In the genomic region with DNA sequence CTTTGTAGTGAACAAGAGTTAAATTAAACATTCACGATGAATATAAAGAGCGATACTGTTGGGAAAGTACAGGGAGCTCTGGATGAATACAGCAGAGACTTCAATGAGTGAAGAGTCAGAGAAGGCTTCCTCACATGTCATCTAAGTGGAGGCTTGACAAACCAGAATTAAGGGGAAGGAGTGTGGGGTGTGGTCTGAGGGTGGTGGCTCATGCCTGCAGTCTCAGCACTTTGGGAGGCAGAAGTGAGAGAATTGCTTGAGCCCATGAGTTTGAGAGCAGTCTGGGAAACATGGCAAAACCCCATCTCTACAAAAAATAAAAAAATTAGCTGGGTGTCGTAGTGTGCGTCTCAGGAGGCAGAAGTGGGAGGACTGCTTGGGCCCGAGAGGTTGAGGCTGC, we compare ENCODE assay signal across 11 cellular contexts. TPM values are rescaled to one million over a fixed set of nuclear protein-coding genes. Genes with fewer than 3 reads are reported as not detected.
DNase-seq lines count a peak whose midpoint lies in the region; ATAC-seq and TF ChIP-seq lines count a peak whose summit lies in the region.
"Had no signal": no experiment of that assay in that cellular context is flagged by ENCODE, and none has a peak within 500 bp of the region (broad histone marks: within the 10 kb centered on the region; RNA-seq: fewer than 3 reads in every experiment).

No MANE protein-coding gene starts in this region.

- peak overlapping the region in 1 of 2 experiments; percentile 39 for H2BK12ac ChIP-seq in mesenchymal stem cell (ENCODE audit: low read length in 2 of 2)

- H3K4me1 ChIP-seq in mesenchymal stem cell (ENCODE audit: control insufficient read depth, insufficient read depth, low read depth, low read length) (peaks cover 1% of the 10 kb centered on the region), upper lobe of right lung (peaks cover 15% of the 10 kb centered on the region), Karpas-422 (ENCODE audit: low read length) (peaks cover 13% of the 10 kb centered on the region)

- no peak overlapping the region for H3K27ac ChIP-seq in mesenchymal stem cell (ENCODE audit: low read length, poor library complexity, severe bottlenecking)
- H3K27ac ChIP-seq in upper lobe of right lung = no peak overlapping the region
- H3K27ac ChIP-seq in Karpas-422 (ENCODE audit: low read length) = no peak overlapping the region

- 78% methylated on average over 5 of the region's 5 CpGs for WGBS in mesenchymal stem cell

- H3K4me3 ChIP-seq in mesenchymal stem cell (ENCODE audit: insufficient read depth in 1 of 2, low read depth in 1 of 2, low read length in 2 of 2) (no peak overlapping the region), upper lobe of right lung (no peak overlapping the region), Karpas-422 (ENCODE audit: low read length) (no peak overlapping the region)

- H3K36me3 Mint-ChIP-seq in natural killer cell = no peaks in the 10 kb centered on the region
- peaks cover 6% of the 10 kb centered on the region for H3K36me3 Mint-ChIP-seq in natural killer cell treated with Interleukin-12 subunit alpha and Interleukin-12 subunit beta and Interleukin-15 and Interleukin-18, amount 100 ng/mL, for 72 hours
- peaks cover 30% of the 10 kb centered on the region for H3K36me3 Mint-ChIP-seq in activated naive CD8-positive, alpha-beta T cell treated with anti-CD3 and anti-CD28 coated beads, Interleukin-2, amount 50 U/mL, for 24 hours (ENCODE audit: low read depth)

- H4K20me1 ChIP-seq in Karpas-422 (ENCODE audit: insufficient read depth, low read depth, low read length) = 0 out of 2 replicates have a peak, but pooled peaks cover 3% of the 10 kb centered on the region

- no peak overlapping the region for H3K23ac ChIP-seq in mesenchymal stem cell (ENCODE audit: low read length in 2 of 2)

- H4K91ac ChIP-seq in mesenchymal stem cell (ENCODE audit: low read length) = no peak overlapping the region

- no peak overlapping the region for H2AK5ac ChIP-seq in mesenchymal stem cell (ENCODE audit: low read length, severe bottlenecking)

- H3K4ac ChIP-seq in mesenchymal stem cell (ENCODE audit: low read depth in 1 of 2, low read length in 2 of 2) = no peak overlapping the region

- H3K9me3 Mint-ChIP-seq in natural killer cell = no peaks in the 10 kb centered on the region
- no peaks in the 10 kb centered on the region for H3K9me3 Mint-ChIP-seq in natural killer cell treated with Interleukin-12 subunit alpha and Interleukin-12 subunit beta and Interleukin-15 and Interleukin-18, amount 100 ng/mL, for 72 hours
- no peaks in the 10 kb centered on the region for H3K9me3 Mint-ChIP-seq in activated naive CD8-positive, alpha-beta T cell treated with anti-CD3 and anti-CD28 coated beads, Interleukin-2, amount 50 U/mL, for 24 hours

- H2BK15ac ChIP-seq in mesenchymal stem cell (ENCODE audit: low read depth, poor library complexity, severe bottlenecking) = no peak overlapping the region

- no peak overlapping the region for H3K4me2 ChIP-seq in mesenchymal stem cell (ENCODE audit: low read length, poor library complexity, severe bottlenecking)
- no peak overlapping the region for H3K4me2 ChIP-seq in Karpas-422 (ENCODE audit: low read depth, low read length, poor library complexity, severe bottlenecking)

- peaks cover 36 to 55% of the 10 kb centered on the region in 2 experiments for H3K36me3 ChIP-seq in mesenchymal stem cell (ENCODE audit: control insufficient read depth in 1 of 2, insufficient read depth in 2 of 2, low read depth in 1 of 2, low read length in 2 of 2)
- peaks cover 55% of the 10 kb centered on the region for H3K36me3 ChIP-seq in upper lobe of right lung
- H3K36me3 ChIP-seq in Karpas-422 (ENCODE audit: insufficient read depth, low read length) = peaks cover 30% of the 10 kb centered on the region; the same call in 1 of the 2 replicates

- no peak overlapping the region for H4K8ac ChIP-seq in mesenchymal stem cell (ENCODE audit: low read length)

- H3K9me3 ChIP-seq in mesenchymal stem cell (ENCODE audit: control insufficient read depth, low read length) (no peaks in the 10 kb centered on the region), upper lobe of right lung (no peaks in the 10 kb centered on the region), Karpas-422 (ENCODE audit: low read length) (no peaks in the 10 kb centered on the region)

- peaks cover 62% of the 10 kb centered on the region for H3K79me2 ChIP-seq in Karpas-422 (ENCODE audit: low read length)

- H3K27ac Mint-ChIP-seq in natural killer cell = peak overlapping the region in 1 of 2 donors; percentile 79
- peak overlapping the region in 1 of 2 donors; percentile 76 for H3K27ac Mint-ChIP-seq in natural killer cell treated with Interleukin-12 subunit alpha and Interleukin-12 subunit beta and Interleukin-15 and Interleukin-18, amount 100 ng/mL, for 72 hours
- H3K27ac Mint-ChIP-seq in activated naive CD8-positive, alpha-beta T cell treated with anti-CD3 and anti-CD28 coated beads, Interleukin-2, amount 50 U/mL, for 24 hours = peak overlapping the region; percentile 41

- H3K9ac ChIP-seq in mesenchymal stem cell (ENCODE audit: low read length) (peak overlapping the region; percentile 70), Karpas-422 (ENCODE audit: low read length) (no peak overlapping the region)

- peak overlapping the region; percentile 11 for H3K4me3 Mint-ChIP-seq in natural killer cell
- H3K4me3 Mint-ChIP-seq in natural killer cell treated with Interleukin-12 subunit alpha and Interleukin-12 subunit beta and Interleukin-15 and Interleukin-18, amount 100 ng/mL, for 72 hours = no peak overlapping the region
- no peak overlapping the region for H3K4me3 Mint-ChIP-seq in activated naive CD8-positive, alpha-beta T cell treated with anti-CD3 and anti-CD28 coated beads, Interleukin-2, amount 50 U/mL, for 24 hours

- intact Hi-C loops in natural killer cell (cut with micrococcal nuclease) (no loop called here), upper lobe of right lung (cut with DNase I) (loop anchor here (10.0 kb wide), 1 partner anchor 90 kb away; no protein-coding TSS in a partner anchor)

- peaks cover 26% of the 10 kb centered on the region for H3K79me1 ChIP-seq in mesenchymal stem cell (replicated peaks; ENCODE audit: low read length, poor library complexity, severe bottlenecking)

- ATAC-seq in natural killer cell (no peak), upper lobe of right lung (peak; percentile 95)
- ATAC-seq in natural killer cell treated with Interleukin-12 subunit alpha and Interleukin-12 subunit beta and Interleukin-15 and Interleukin-18, amount 100 ng/mL, for 72 hours = no peak
- no peak for ATAC-seq in activated naive CD8-positive, alpha-beta T cell treated with anti-CD3 and anti-CD28 coated beads, Interleukin-2, amount 50 U/mL, for 24 hours

- peak overlapping the region; percentile 44 for H2BK5ac ChIP-seq in mesenchymal stem cell (ENCODE audit: low read depth, low read length, poor library complexity, severe bottlenecking)

- no peaks in the 10 kb centered on the region for H3K27me3 ChIP-seq in mesenchymal stem cell (ENCODE audit: control insufficient read depth in 1 of 2, insufficient read depth in 1 of 2, low read length in 2 of 2)
- no peaks in the 10 kb centered on the region for H3K27me3 ChIP-seq in upper lobe of right lung
- H3K27me3 ChIP-seq in Karpas-422 (ENCODE audit: low read length) = no peaks in the 10 kb centered on the region

- no peak for DNase-seq in natural killer cell
- DNase-seq in natural killer cell treated with Interleukin-12 subunit alpha and Interleukin-12 subunit beta and Interleukin-15 and Interleukin-18, amount 100 ng/mL, for 72 hours (ENCODE audit: low spot score) = no peak
- no peak for DNase-seq in activated naive CD8-positive, alpha-beta T cell treated with anti-CD3 and anti-CD28 coated beads, Interleukin-2, amount 50 U/mL, for 24 hours
- no peak for DNase-seq in mesenchymal stem cell
- DNase-seq in upper lobe of right lung = no peak
- DNase-seq in Karpas-422 = no peak
- DNase-seq in T-helper 9 cell = no peak
- no peak for DNase-seq in UCSD-AML1 (lab: John Stamatoyannopoulos, UW; ENCODE audit: unreplicated experiment)
- DNase-seq: anterior cingulate cortex; midbrain; NK-92 treated with Interleukin-12 subunit alpha and Interleukin-12 subunit beta, amount 100 ng/mL, for 24 hours had no signal

- H2BK120ac ChIP-seq in mesenchymal stem cell (ENCODE audit: low read depth, low read length) = no peak overlapping the region

- H3K4me1 Mint-ChIP-seq in natural killer cell = peaks cover 5 to 14% of the 10 kb centered on the region in 2 donors
- H3K4me1 Mint-ChIP-seq in natural killer cell treated with Interleukin-12 subunit alpha and Interleukin-12 subunit beta and Interleukin-15 and Interleukin-18, amount 100 ng/mL, for 72 hours (ENCODE audit: low read depth in 2 of 2) = peaks cover 10% of the 10 kb centered on the region in 2 donors
- H3K4me1 Mint-ChIP-seq in activated naive CD8-positive, alpha-beta T cell treated with anti-CD3 and anti-CD28 coated beads, Interleukin-2, amount 50 U/mL, for 24 hours = peaks cover 12% of the 10 kb centered on the region

- H2AFZ ChIP-seq in mesenchymal stem cell (ENCODE audit: low read depth, low read length) (no peak overlapping the region), Karpas-422 (ENCODE audit: low read length) (no peak overlapping the region)

- TF ChIP-seq CTCF in natural killer cell (IDR thresholded peaks at IDR 0.05) = no peak
- TF ChIP-seq CTCF in upper lobe of right lung (IDR thresholded peaks at IDR 0.05) = no peak

- no peaks in the 10 kb centered on the region for H3K27me3 Mint-ChIP-seq in natural killer cell (ENCODE audit: low read depth in 2 of 2)
- no peaks in the 10 kb centered on the region for H3K27me3 Mint-ChIP-seq in natural killer cell treated with Interleukin-12 subunit alpha and Interleukin-12 subunit beta and Interleukin-15 and Interleukin-18, amount 100 ng/mL, for 72 hours
- H3K27me3 Mint-ChIP-seq in activated naive CD8-positive, alpha-beta T cell treated with anti-CD3 and anti-CD28 coated beads, Interleukin-2, amount 50 U/mL, for 24 hours = no peaks in the 10 kb centered on the region

- H3K18ac ChIP-seq in mesenchymal stem cell (ENCODE audit: low read depth in 1 of 2, low read length in 2 of 2) = no peak overlapping the region

- H3K9me2 ChIP-seq in Karpas-422 (replicated peaks; ENCODE audit: insufficient read depth, low read length) = no peaks in the 10 kb centered on the region

- no peak overlapping the region for H3K14ac ChIP-seq in mesenchymal stem cell (ENCODE audit: low read length in 2 of 2)

RNA-seq across cellular contexts. Expression of gene SDHB, which starts 8.7 kb away (rescaled TPM):
- total RNA-seq in natural killer cell = 10 to 100 TPM; 56.8 to 62.6 (median 59.5) TPM
- 100 to 1,000 TPM in 1 of 2 donors, 10 to 100 TPM in 1; 92.1 to 106 TPM for total RNA-seq in natural killer cell treated with Interleukin-12 subunit alpha and Interleukin-12 subunit beta and Interleukin-15 and Interleukin-18, amount 100 ng/mL, for 72 hours
- polyA plus RNA-seq in mesenchymal stem cell (2013, experiment 1 of 2) = 106 TPM
- polyA plus RNA-seq in mesenchymal stem cell (2013, experiment 2 of 2) = 107 TPM
- 79.3 TPM for total RNA-seq in upper lobe of right lung
- total RNA-seq in Karpas-422 (2014; rRNA removed; shearing (Covaris generic); ENCODE audit: low replicate concordance) = 157 and 172 TPM in 2 replicates

RNA-seq across cellular contexts. Expression of gene ATP13A2, which starts 33.4 kb away (rescaled TPM):
- total RNA-seq in natural killer cell (10 to 100 TPM; 38.7 to 53.6 (median 42.8) TPM), upper lobe of right lung (42.1 TPM)
- total RNA-seq in natural killer cell treated with Interleukin-12 subunit alpha and Interleukin-12 subunit beta and Interleukin-15 and Interleukin-18, amount 100 ng/mL, for 72 hours = 10 to 100 TPM; 68.0 to 88.3 TPM
- 27.8 TPM for polyA plus RNA-seq in mesenchymal stem cell (2013, experiment 1 of 2)
- polyA plus RNA-seq in mesenchymal stem cell (2013, experiment 2 of 2) = 27.3 TPM
- 13.6 and 24.1 TPM in 2 replicates for total RNA-seq in Karpas-422 (2014; rRNA removed; shearing (Covaris generic); ENCODE audit: low replicate concordance)
